ENCODE assay signal across 9 cellular contexts in genomic region chr17:55734128-55734781, GRCh38. TPM values are rescaled to one million over a fixed set of nuclear protein-coding genes. Genes with fewer than 3 reads are reported as not detected.
DNase-seq lines count a peak whose midpoint lies in the region; ATAC-seq and TF ChIP-seq lines count a peak whose summit lies in the region.
"Had no signal": no experiment of that assay in that cellular context is flagged by ENCODE, and none has a peak within 500 bp of the region (broad histone marks: within the 10 kb centered on the region; RNA-seq: fewer than 3 reads in every experiment).

No MANE protein-coding gene starts in this region.

- no peak overlapping the region for H3K4me3 ChIP-seq in right lobe of liver

- no peaks in the 10 kb centered on the region for H3K27me3 ChIP-seq in right lobe of liver

- DNase-seq in right lobe of liver (no peak), NCI-H2196 (lab: John Stamatoyannopoulos, UW; ENCODE audit: unreplicated experiment) (no peak), T1000 (lab: John Stamatoyannopoulos, UW) (no peak)
- DNase-seq in NK-92 treated with Interleukin-12 subunit alpha and Interleukin-12 subunit beta, amount 100 ng/mL, for 24 hours (lab: John Stamatoyannopoulos, UW) = no peak
- DNase-seq: activated CD4-positive, alpha-beta T cell treated with anti-CD3 and anti-CD28 coated beads for 4 hours had no signal

- 46% methylated on average over 4 of the region's 4 CpGs for WGBS in right lobe of liver (ENCODE audit: insufficient coverage, low coverage, low lambda C conversion rate, missing lambda C conversion rate)

- peaks cover 0 to 42% (median 17%) of the 10 kb centered on the region in 4 donors for H3K4me1 ChIP-seq in right lobe of liver

- intact Hi-C loops in right lobe of liver (cut with DNase I) = no loop called here

- ATAC-seq in GM18499 (IDR thresholded peaks at IDR 0.05; ENCODE audit: insufficient read depth, unreplicated experiment) (peak; percentile 72), GM21717 (IDR thresholded peaks at IDR 0.05; ENCODE audit: unreplicated experiment) (peak; percentile 75), SK-N-SH treated with all-trans-retinoic acid at 6 μM for 48 hours (peak; percentile 67), right lobe of liver (no peak), HG02571 (IDR thresholded peaks at IDR 0.05; ENCODE audit: unreplicated experiment) (no peak)

- peak overlapping the region in 2 of 3 donors; percentile 92 to 95 for H3K27ac ChIP-seq in right lobe of liver

- no peak for TF ChIP-seq POLR2A in right lobe of liver (IDR thresholded peaks at IDR 0.05)

- TF ChIP-seq CTCF in right lobe of liver (IDR thresholded peaks at IDR 0.05) = no peak

- H3K9me3 ChIP-seq in right lobe of liver = no peaks in the 10 kb centered on the region

- no peaks in the 10 kb centered on the region for H3K36me3 ChIP-seq in right lobe of liver

TF ChIP-seq in SK-N-SH treated with all-trans-retinoic acid at 6 μM for 48 hours, 23 proteins besides CTCF, POLR2A, EP300 and RAD21:
- TF ChIP-seq BACH2 (CRISPR knock-in tag; IDR thresholded peaks at IDR 0.05; ENCODE audit: borderline replicate concordance) = no peak
- no peak for TF ChIP-seq CSRNP3 (CRISPR knock-in tag; IDR thresholded peaks at IDR 0.05)
- peak; percentile 38; the same call in 1 of the 2 replicates for TF ChIP-seq TCF4 (CRISPR knock-in tag; IDR thresholded peaks at IDR 0.05; ENCODE audit: borderline replicate concordance)
TF ChIP-seq in SK-N-SH treated with all-trans-retinoic acid at 6 μM for 48 hours: peak in this region for 1.

RNA-seq across cellular contexts. Expression of gene TMEM100, which starts 11.6 kb away (rescaled TPM):
- 1 to 10 TPM; 1.8 to 8.3 (median 4.5) TPM for total RNA-seq in right lobe of liver

RNA-seq across cellular contexts. Expression of gene PCTP, which starts 16.6 kb away (rescaled TPM):
- total RNA-seq in right lobe of liver = 10 to 100 TPM; 27.4 to 82.6 (median 68.1) TPM

Comparison
In these comparisons a context has a peak if more than half of its experiments do, and no peak if none do; other contexts are left out.
1. ATAC-seq: peak in GM18499 (single experiment), GM21717 (single experiment) and SK-N-SH treated with all-trans-retinoic acid at 6 μM for 48 hours (single experiment); none in right lobe of liver (0 of 4) and HG02571 (single experiment).